18 cellular contexts compared by ENCODE assay signal in the genomic region with DNA sequence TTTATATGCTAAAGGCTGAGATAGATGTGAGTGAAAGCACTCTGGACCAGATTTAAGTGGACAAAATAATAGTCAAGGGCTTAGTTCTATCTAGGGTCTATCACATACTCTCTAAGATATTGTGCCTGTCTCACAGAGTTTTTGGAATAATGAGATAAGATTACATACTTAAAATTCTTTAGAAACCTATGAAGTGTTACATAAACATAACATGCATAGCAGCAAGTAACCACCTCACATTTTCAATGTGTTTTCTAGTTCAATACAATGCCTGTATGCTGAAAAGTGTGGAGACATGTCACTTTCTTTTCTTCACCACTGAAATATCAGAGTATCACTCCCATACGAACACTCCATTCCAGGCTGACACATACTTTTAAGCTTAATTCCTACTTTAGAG.
"Had no signal": no experiment of that assay in that cellular context is flagged by ENCODE, and none has a peak within 500 bp of the region (broad histone marks: within the 10 kb centered on the region; RNA-seq: fewer than 3 reads in every experiment).

No MANE protein-coding gene starts in this region.

- H3K27ac Mint-ChIP-seq: activated T-cell treated with anti-CD3 and anti-CD28 coated beads, Interleukin-2, amount 50 U/mL, for 72 hours; stimulated activated naive CD8-positive, alpha-beta T cell treated with anti-CD3 and anti-CD28 coated beads, Interleukin-15, Interleukin-2, amounts not matched to agents 100 ng/mL and 50 ng/mL, for 24 hours had no signal

- H3K27ac ChIP-seq: ascending aorta, lower lobe of right lung, transverse colon, uterus had no signal

- ATAC-seq: activated T-cell treated with anti-CD3 and anti-CD28 coated beads, Interleukin-2, amount 50 U/mL, for 72 hours; lower lobe of right lung had no signal

- DNase-seq: activated CD4-positive, alpha-beta T cell treated with anti-CD3 and anti-CD28 coated beads, Interleukin-2, amount 50 U/mL, for 4 hours; activated effector memory CD4-positive, alpha-beta T cell treated with anti-CD3 and anti-CD28 coated beads, Interleukin-2, amount 50 U/mL, for 16 hours; activated naive CD4-positive, alpha-beta T cell treated with anti-CD3 and anti-CD28 coated beads, Interleukin-2, amount 50 U/mL, for 16 hours; activated T-cell treated with anti-CD3 and anti-CD28 coated beads, Interleukin-2, amount 50 U/mL, for 72 hours; dorsolateral prefrontal cortex; foreskin melanocyte; glutamatergic neuron; hippocampal formation; islet precursor cell; lower lobe of right lung; midbrain; posterior cingulate gyrus; T-helper 2 cell; transverse colon; uterus had no signal

- H3K36me3 ChIP-seq: uterus had no signal

- H3K9me3 ChIP-seq: ascending aorta, lower lobe of right lung, transverse colon, uterus had no signal

- H3K27me3 Mint-ChIP-seq: stimulated activated naive CD8-positive, alpha-beta T cell treated with anti-CD3 and anti-CD28 coated beads, Interleukin-15, Interleukin-2, amounts not matched to agents 100 ng/mL and 50 ng/mL, for 24 hours had no signal

- H3K4me3 Mint-ChIP-seq: activated T-cell treated with anti-CD3 and anti-CD28 coated beads, Interleukin-2, amount 50 U/mL, for 72 hours; nephron; stimulated activated naive CD8-positive, alpha-beta T cell treated with anti-CD3 and anti-CD28 coated beads, Interleukin-15, Interleukin-2, amounts not matched to agents 100 ng/mL and 50 ng/mL, for 24 hours had no signal

- H3K27me3 ChIP-seq: ascending aorta, dorsolateral prefrontal cortex, transverse colon, uterus had no signal

- H3K4me3 ChIP-seq: ascending aorta, dorsolateral prefrontal cortex, lower lobe of right lung, transverse colon, uterus had no signal

- H3K9me3 Mint-ChIP-seq: activated T-cell treated with anti-CD3 and anti-CD28 coated beads, Interleukin-2, amount 50 U/mL, for 72 hours; stimulated activated naive CD8-positive, alpha-beta T cell treated with anti-CD3 and anti-CD28 coated beads, Interleukin-15, Interleukin-2, amounts not matched to agents 100 ng/mL and 50 ng/mL, for 24 hours had no signal
